ENCODE assay signal across 28 cellular contexts in the genomic region with DNA sequence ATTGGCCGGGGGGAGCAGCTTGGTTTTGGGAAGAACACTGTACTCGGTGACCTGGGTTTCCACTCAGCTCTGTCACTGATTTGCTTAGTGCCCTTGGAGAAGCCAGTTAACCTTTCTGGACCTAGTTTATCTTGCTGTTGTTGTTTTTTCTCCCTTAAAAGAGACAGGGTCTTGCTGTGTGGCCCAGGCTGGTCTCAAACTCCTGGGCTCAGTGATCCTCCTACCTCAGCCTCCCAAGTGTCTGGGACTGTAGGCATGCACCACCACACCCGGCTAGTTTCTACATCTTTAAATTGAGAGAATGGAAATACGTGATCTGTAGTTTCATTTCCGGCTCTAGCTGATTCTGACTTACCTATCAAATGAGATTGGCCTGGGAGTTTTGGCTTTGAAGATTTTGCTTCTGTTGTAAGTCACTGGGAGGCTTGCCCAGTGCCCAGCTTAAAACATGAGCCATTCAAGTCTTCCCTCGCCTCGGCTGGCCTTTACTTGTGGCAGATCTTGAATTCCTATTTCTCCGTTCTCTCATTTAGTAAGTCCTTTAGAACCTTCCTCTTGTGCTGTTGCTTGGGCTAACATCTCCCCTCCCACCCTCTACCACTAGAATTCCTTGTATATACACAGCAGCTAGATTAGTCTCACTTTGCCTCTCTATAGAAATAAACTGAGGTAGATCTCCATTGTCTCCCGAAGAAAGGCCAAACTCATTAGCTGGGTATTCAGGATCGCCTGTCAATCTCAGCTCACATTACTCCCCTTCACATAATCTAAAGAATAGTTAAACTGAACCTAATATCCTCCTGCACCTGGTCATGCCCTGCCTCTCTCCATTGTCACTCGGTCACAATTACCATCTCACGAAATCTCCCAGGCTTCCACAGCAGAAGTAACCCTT.
DNase-seq lines count a peak whose midpoint lies in the region; ATAC-seq and TF ChIP-seq lines count a peak whose summit lies in the region.
"Had no signal": no experiment of that assay in that cellular context is flagged by ENCODE, and none has a peak within 500 bp of the region (broad histone marks: within the 10 kb centered on the region; RNA-seq: fewer than 3 reads in every experiment).

No MANE protein-coding gene starts in this region.

- no peak overlapping the region for H3K4me3 Mint-ChIP-seq in WTC11
- H3K4me3 Mint-ChIP-seq in nephron = no peak overlapping the region
- H3K4me3 Mint-ChIP-seq in activated naive CD8-positive, alpha-beta T cell treated with anti-CD3 and anti-CD28 coated beads for 36 hours = no peak overlapping the region
- H3K4me3 Mint-ChIP-seq: activated CD4-positive, alpha-beta T cell treated with anti-CD3 and anti-CD28 coated beads, Interleukin-2, amount 10 ng/mL, durations not matched to agents 24 days and 14 days; activated naive CD8-positive, alpha-beta T cell; dendritic cell treated with granulocyte-macrophage colony-stimulating factor and Interleukin-4, amounts not matched to agents 40 ng/mL and 50 ng/mL, for 4 days had no signal

- in situ Hi-C loops in HAP-1 (cut with MboI; ENCODE audit: low sequenced_read_pairs) = no loop called here

- H3K27me3 ChIP-seq in HAP-1 (ENCODE audit: low read depth) = no peaks in the 10 kb centered on the region
- H3K27me3 ChIP-seq in HUES6 (ENCODE audit: control insufficient read depth, insufficient read depth, low read length) = no peaks in the 10 kb centered on the region
- H3K27me3 ChIP-seq: ascending aorta, SJCRH30, testis had no signal

- H3K4me1 Mint-ChIP-seq in WTC11 = peaks cover 69% of the 10 kb centered on the region
- H3K4me1 Mint-ChIP-seq in nephron = peaks cover 55% of the 10 kb centered on the region
- H3K4me1 Mint-ChIP-seq in activated naive CD8-positive, alpha-beta T cell treated with anti-CD3 and anti-CD28 coated beads for 36 hours = no peaks in the 10 kb centered on the region
- H3K4me1 Mint-ChIP-seq: activated CD4-positive, alpha-beta T cell treated with anti-CD3 and anti-CD28 coated beads, Interleukin-2, amount 10 ng/mL, durations not matched to agents 24 days and 14 days had no signal

- H3K27me3 Mint-ChIP-seq in WTC11 (ENCODE audit: low read depth) = no peaks in the 10 kb centered on the region
- H3K27me3 Mint-ChIP-seq in nephron (ENCODE audit: low read depth) = no peaks in the 10 kb centered on the region
- H3K27me3 Mint-ChIP-seq in activated naive CD8-positive, alpha-beta T cell treated with anti-CD3 and anti-CD28 coated beads for 36 hours = peaks cover 49% of the 10 kb centered on the region

- peak overlapping the region; percentile 73 for H3K27ac Mint-ChIP-seq in WTC11
- H3K27ac Mint-ChIP-seq in nephron = peak overlapping the region in 2 of 3 experiments; percentile 1 to 2
- no peak overlapping the region for H3K27ac Mint-ChIP-seq in activated naive CD8-positive, alpha-beta T cell treated with anti-CD3 and anti-CD28 coated beads for 36 hours
- H3K27ac Mint-ChIP-seq: activated CD4-positive, alpha-beta T cell treated with anti-CD3 and anti-CD28 coated beads, Interleukin-2, amount 10 ng/mL, durations not matched to agents 24 days and 14 days; activated naive CD8-positive, alpha-beta T cell; dendritic cell treated with granulocyte-macrophage colony-stimulating factor and Interleukin-4, amounts not matched to agents 40 ng/mL and 50 ng/mL, for 4 days had no signal

- no peak overlapping the region for H3K9ac ChIP-seq in HUES6 (ENCODE audit: low read length)

- DNase-seq in HAP-1 (ENCODE audit: low spot score in 2 of 2) (peak; percentile 58 to 85), WTC11 (ENCODE audit: low spot score) (no peak), 8988T (no peak), mucosa of gallbladder (ENCODE audit: low spot score) (no peak)
- DNase-seq in activated CD4-positive, alpha-beta T cell treated with anti-CD3 and anti-CD28 coated beads for 1 hour = no peak
- no peak for DNase-seq in activated naive CD8-positive, alpha-beta T cell treated with anti-CD3 and anti-CD28 coated beads for 36 hours
- DNase-seq: activated CD4-positive, alpha-beta T cell treated with anti-CD3 and anti-CD28 coated beads, Interleukin-2, amount 10 ng/mL, durations not matched to agents 24 days and 14 days; activated CD8-positive, alpha-beta memory T cell treated with anti-CD3 and anti-CD28 coated beads for 24 hours; Caco-2; central memory CD4-positive, alpha-beta T cell; DMS53; foreskin melanocyte; HCEC 1CT; kidney; NCI-H1694; NCI-H526; SJCRH30; stimulated activated naive CD4-positive, alpha-beta T cell; SW 1271; T1000; testis; WERI-Rb-1 had no signal

- POLR2A ChIA-PET in WTC11 (lab: Charles Lee) = no interaction called here

- no peak overlapping the region for H3K4me3 ChIP-seq in HAP-1
- H3K4me3 ChIP-seq in HUES6 (ENCODE audit: low read depth, low read length) = no peak overlapping the region
- H3K4me3 ChIP-seq: ascending aorta, SJCRH30, testis had no signal

- no peaks in the 10 kb centered on the region for H3K36me3 ChIP-seq in HAP-1 (replicated peaks)
- peaks cover 31% of the 10 kb centered on the region for H3K36me3 ChIP-seq in HUES6 (ENCODE audit: control insufficient read depth, insufficient read depth, low read length)
- H3K36me3 ChIP-seq: ascending aorta, WERI-Rb-1 had no signal

- 0 out of 2 replicates have a peak overlapping the region, but pooled peaks have one; percentile 8 for H3K27ac ChIP-seq in HUES6 (ENCODE audit: low read depth, low read length)
- H3K27ac ChIP-seq: ascending aorta, C4-2B, SJCRH30, testis, WERI-Rb-1 had no signal

- H3K9me3 ChIP-seq in HAP-1 (no peaks in the 10 kb centered on the region), HUES6 (ENCODE audit: control insufficient read depth, insufficient read depth, low read depth, low read length) (no peaks in the 10 kb centered on the region)
- H3K9me3 ChIP-seq: ascending aorta, Caco-2, SJCRH30, testis had no signal

- H3K36me3 Mint-ChIP-seq in WTC11 (peaks cover 25% of the 10 kb centered on the region), nephron (ENCODE audit: low read depth) (peaks cover 18% of the 10 kb centered on the region)
- H3K36me3 Mint-ChIP-seq in activated naive CD8-positive, alpha-beta T cell treated with anti-CD3 and anti-CD28 coated beads for 36 hours = no peaks in the 10 kb centered on the region
- H3K36me3 Mint-ChIP-seq: activated naive CD8-positive, alpha-beta T cell had no signal

- H3K4me1 ChIP-seq in HAP-1 (peaks cover 32% of the 10 kb centered on the region), HUES6 (ENCODE audit: control insufficient read depth, insufficient read depth, low read length) (peaks cover 62% of the 10 kb centered on the region)
- H3K4me1 ChIP-seq: ascending aorta, Caco-2, testis had no signal

- CTCF ChIA-PET in WTC11 (lab: Charles Lee) = interaction anchor here (0.6 to 1.5 kb wide), 3 partner anchors 26 to 304 kb away, joined by 3 to 4 read pairs (median 3); no protein-coding TSS in a partner anchor

- H3K9me3 Mint-ChIP-seq in WTC11 (no peaks in the 10 kb centered on the region), nephron (no peaks in the 10 kb centered on the region)
- no peaks in the 10 kb centered on the region for H3K9me3 Mint-ChIP-seq in activated naive CD8-positive, alpha-beta T cell treated with anti-CD3 and anti-CD28 coated beads for 36 hours
- H3K9me3 Mint-ChIP-seq: activated CD4-positive, alpha-beta T cell treated with anti-CD3 and anti-CD28 coated beads, Interleukin-2, amount 10 ng/mL, durations not matched to agents 24 days and 14 days; dendritic cell treated with granulocyte-macrophage colony-stimulating factor and Interleukin-4, amounts not matched to agents 40 ng/mL and 50 ng/mL, for 4 days had no signal

- TF ChIP-seq CTCF in WTC11 (IDR thresholded peaks at IDR 0.05) (no peak), nephron (IDR thresholded peaks at IDR 0.05; ENCODE audit: unreplicated experiment in 3 of 3) (no peak)

- ATAC-seq in WTC11 = peak; percentile 19

TF ChIP-seq in WTC11, 78 proteins besides CTCF, POLR2A, EP300 and RAD21:
- no peak for TF ChIP-seq RELA (CRISPR knock-in tag; IDR thresholded peaks at IDR 0.05; ENCODE audit: borderline replicate concordance)
- no peak for TF ChIP-seq FOXP1 (CRISPR knock-in tag; IDR thresholded peaks at IDR 0.05; ENCODE audit: borderline replicate concordance)
- TF ChIP-seq ZNF121 (CRISPR knock-in tag; IDR thresholded peaks at IDR 0.05) = peak; percentile 91

Comparison
In these comparisons a context has a peak if more than half of its experiments do, and no peak if none do; other contexts are left out.
1. DNase-seq: peak in HAP-1 (2 of 2); none in WTC11 (single experiment), activated CD4-positive, alpha-beta T cell treated with anti-CD3 and anti-CD28 coated beads for 1 hour (single experiment), 8988T (single experiment), activated naive CD8-positive, alpha-beta T cell treated with anti-CD3 and anti-CD28 coated beads for 36 hours (single experiment) and mucosa of gallbladder (single experiment).